In the genomic region with DNA sequence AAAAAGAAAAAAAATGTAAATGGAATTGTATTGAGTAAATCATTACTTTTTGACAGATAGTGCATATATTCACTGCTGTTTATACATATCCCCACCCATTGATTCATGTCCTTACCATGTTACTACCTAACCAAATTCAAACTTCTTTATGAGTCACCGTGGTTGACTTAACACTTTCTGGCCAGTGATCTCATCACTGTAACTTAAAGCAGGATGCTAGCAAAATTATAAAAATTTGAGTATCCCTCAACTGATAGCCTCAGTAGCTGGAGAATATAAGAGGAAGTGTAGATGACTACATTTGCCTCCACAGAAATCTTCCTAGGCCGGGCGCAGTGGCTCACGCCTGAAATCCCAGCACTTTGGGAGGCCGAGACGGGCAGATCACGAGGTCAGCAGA, we compare ENCODE assay signal across 13 cellular contexts. TPM values are rescaled to one million over a fixed set of nuclear protein-coding genes. Genes with fewer than 3 reads are reported as not detected.
DNase-seq lines count a peak whose midpoint lies in the region; ATAC-seq, FAIRE-seq and TF ChIP-seq lines count a peak whose summit lies in the region.
"Had no signal": no experiment of that assay in that cellular context is flagged by ENCODE, and none has a peak within 500 bp of the region (broad histone marks: within the 10 kb centered on the region; RNA-seq: fewer than 3 reads in every experiment).

No MANE protein-coding gene starts in this region.

- peaks cover 3% of the 10 kb centered on the region for H3K9me1 ChIP-seq in K562 (ENCODE audit: control insufficient read depth, insufficient read depth, low read length)

- H2AFZ ChIP-seq in K562 (ENCODE audit: low read depth, low read length) = no peak overlapping the region

- TF ChIP-seq RAD21 in A549 (conservative IDR thresholded peaks at IDR 0.05 in 1 of 2, IDR thresholded peaks at IDR 0.05 in 1 of 2) (no peak), K562 (CRISPR knock-in tag; conservative IDR thresholded peaks at IDR 0.05 in 1 of 2, IDR thresholded peaks at IDR 0.05 in 1 of 2) (no peak)

- no peaks in the 10 kb centered on the region for H3K27me3 ChIP-seq in K562 (ENCODE audit: control insufficient read depth in 2 of 2, insufficient read depth in 2 of 2, low read length in 2 of 2)

- H3K4me2 ChIP-seq in A549 (peak overlapping the region; percentile 34; the same call in 2 of the 3 replicates), K562 (ENCODE audit: insufficient read depth, low read length) (no peak overlapping the region)

- H3K4me1 ChIP-seq in A549 (peaks cover 34% of the 10 kb centered on the region), K562 (replicated peaks in 1 of 2; ENCODE audit: control insufficient read depth in 2 of 2, insufficient read depth in 2 of 2, low read length in 2 of 2) (no peaks in the 10 kb centered on the region)

- no TSS peak for BruUV-seq in K562 (replicated peaks; lab: Mats Ljungman, UMichigan)

- peak in 1 of 2 experiments; percentile 31 for DNase-seq in A549 (ENCODE audit: low read depth in 1 of 2, low spot score in 1 of 2)
- peak; percentile 97 for DNase-seq in HS-5 (ENCODE audit: low read depth)
- no peak for DNase-seq in K562 (ENCODE audit: extremely low read depth in 1 of 4, low spot score in 3 of 4)
- no peak for DNase-seq in iPS-NIHi11 (ENCODE audit: low spot score)
- no peak for DNase-seq in stimulated activated CD4-positive, alpha-beta T cell treated with anti-CD3 and anti-CD28 coated beads, Interleukin-2, amount 100 ng/mL, for 24 hours
- DNase-seq: activated B cell treated with CpG ODN at 0.5 μM for 24 hours; CD4-positive, alpha-beta T cell; effector CD4-positive, alpha-beta T cell; GOT3; NCI-H2107 had no signal

- H3K36me3 ChIP-seq in K562 (ENCODE audit: control insufficient read depth, insufficient read depth, low read length) = peaks cover 65% of the 10 kb centered on the region

- H3K9me3 ChIP-seq in A549 (no peaks in the 10 kb centered on the region), K562 (replicated peaks; ENCODE audit: control insufficient read depth, insufficient read depth, low read depth, low read length) (no peaks in the 10 kb centered on the region)

- POLR2A ChIA-PET in A549 (lab: Yijun Ruan, JAX) = no interaction called here
- POLR2A ChIA-PET in K562 (lab: Yijun Ruan, JAX) = interaction anchor here (0.6 to 1.2 kb wide), 2 partner anchors 20 to 207 kb away, joined by 3 to 4 read pairs; no protein-coding TSS in a partner anchor

- intact Hi-C loops in K562 (cut with micrococcal nuclease) = no loop called here

- CTCF ChIA-PET in A549 (lab: Yijun Ruan, JAX) = interaction anchor here (0.6 to 2.0 kb wide), 4 partner anchors 9 to 495 kb away, joined by 3 to 4 read pairs (median 4); no protein-coding TSS in a partner anchor
- CTCF ChIA-PET in K562 (lab: Yijun Ruan, JAX; ENCODE audit: low intra/inter-chr PET ratio) = no interaction called here

- FAIRE-seq in A549 (lab: Jason Lieb, UNC) (no peak), K562 (lab: Jason Lieb, UNC) (no peak)

- in situ Hi-C loops in K562 (cut with MboI) = no loop called here

- no peak for TF ChIP-seq CTCF in A549 (IDR thresholded peaks at IDR 0.05)
- no peak for TF ChIP-seq CTCF in K562 (IDR thresholded peaks at IDR 0.05 in 2 of 3, conservative IDR thresholded peaks at IDR 0.05 in 1 of 3; ENCODE audit: insufficient read depth in 2 of 3, low read depth in 1 of 3, low read length in 3 of 3)

- TF ChIP-seq EP300 in A549 (IDR thresholded peaks at IDR 0.05) (no peak), K562 (IDR thresholded peaks at IDR 0.05; ENCODE audit: low read length) (no peak)

- H4K20me1 ChIP-seq in K562 (replicated peaks; ENCODE audit: control insufficient read depth, insufficient read depth, low read length) = no peaks in the 10 kb centered on the region

- no peak overlapping the region for H3K4me3 ChIP-seq in A549
- H3K4me3 ChIP-seq in K562 = no peak overlapping the region

- H3K9ac ChIP-seq in K562 (ENCODE audit: insufficient read depth in 1 of 2, low read depth in 2 of 2, low read length in 2 of 2) = no peak overlapping the region

- peaks cover 31% of the 10 kb centered on the region for H3K79me2 ChIP-seq in K562 (ENCODE audit: control insufficient read depth, insufficient read depth, low read length)

- H3K27ac ChIP-seq in A549 = no peak overlapping the region
- H3K27ac ChIP-seq in K562 (ENCODE audit: extremely low read depth, low read depth, low read length) = no peak overlapping the region

- 79% methylated on average over 7 of the region's 7 CpGs for WGBS in A549 (ENCODE audit: missing lambda C conversion rate)
- 63% methylated on average over 1 of the region's 7 CpGs for WGBS in K562 (ENCODE audit: insufficient coverage, low coverage, missing lambda C conversion rate)

- peak in 1 of 2 experiments; percentile 73; a peak in 4 of 6 replicates for ATAC-seq in A549
- ATAC-seq in GM19452 (IDR thresholded peaks at IDR 0.05; ENCODE audit: unreplicated experiment) = peak; percentile 83
- ATAC-seq in K562 = no peak
- no peak for ATAC-seq in GM18873 (IDR thresholded peaks at IDR 0.05; ENCODE audit: low FRiP score, unreplicated experiment)
- no peak for ATAC-seq in HG02571 (IDR thresholded peaks at IDR 0.05; ENCODE audit: unreplicated experiment)

- no peak for TF ChIP-seq POLR2A in A549 (IDR thresholded peaks at IDR 0.05; ENCODE audit: low read length)
- TF ChIP-seq POLR2A in K562 (conservative IDR thresholded peaks at IDR 0.05) = no peak

RNA-seq across cellular contexts. Expression of a gene that starts 13.4 kb away (rescaled TPM):
- polyA plus RNA-seq in A549 (2011; rRNA removed) (86.7 and 87.4 TPM in 2 replicates), A549 (2017; fragmentation: RNase III; extraction: RNeasy Plus Mini Kit Qiagen cat#74134 plus additional on column Dnase treatment) (40.1 to 42.7 TPM (median 40.9 TPM) in 3 replicates), K562 (2011; rRNA removed) (68.1 and 82.6 TPM in 2 replicates), K562 (2014; fragmentation: Illumina TruSeq; extraction: Trizol) (43.3 and 46.7 TPM in 2 replicates), K562 (2014; fragmentation: Nextera tagmentation; extraction: Ambion mirVana) (10 to 100 TPM; 19.0 to 27.4 TPM), K562 (2014; rRNA removed) (33.4 and 42.8 TPM in 2 replicates)
- polyA plus RNA-seq in A549 (2012; cell fraction: cytosol; rRNA removed) = 42.6 and 43.3 TPM in 2 replicates
- 55.5 and 61.7 TPM in 2 replicates for polyA plus RNA-seq in A549 (2012; cell fraction: nucleus; rRNA removed)
- 107 and 112 TPM in 2 replicates for polyA minus RNA-seq in A549 (2011; rRNA and poly(A)+ RNA removed)
- 44.5 and 73.8 TPM in 2 replicates for total RNA-seq in K562 (2011; cell fraction: chromatin; rRNA removed; ENCODE audit: low replicate concordance)
- total RNA-seq in K562 (2011; cell fraction: nucleolus; rRNA removed) = 24.5 and 28.0 TPM in 2 replicates
- total RNA-seq in K562 (2011; cell fraction: nucleoplasm; rRNA removed) = 45.1 and 81.1 TPM in 2 replicates
- total RNA-seq in K562 (2014; rRNA removed) (40.9 and 48.3 TPM in 2 replicates), K562 (2014; rRNA removed; fragmentation: Illumina TruSeq; extraction: Trizol) (47.7 and 51.1 TPM in 2 replicates), K562 (2015; rRNA removed; fragmentation: Illumina TruSeq; extraction: Trizol) (48.4 and 50.8 TPM in 2 replicates), K562 (2021) (50.7 and 51.6 TPM in 2 replicates)
- 45.8 and 48.2 TPM in 2 replicates for polyA plus RNA-seq in K562 (2011; cell fraction: cytosol; rRNA removed)
- polyA plus RNA-seq in K562 (2011; cell fraction: nucleus; rRNA removed) = 62.8 and 76.2 TPM in 2 replicates
- polyA plus RNA-seq in K562 (2012) = 26.9 and 31.4 TPM in 2 replicates
- 98.0 and 123 TPM in 2 replicates for polyA minus RNA-seq in K562 (2011; rRNA and poly(A)+ RNA removed)
- 48.5 and 68.3 TPM in 2 replicates for polyA minus RNA-seq in K562 (2011; cell fraction: cytosol; rRNA and poly(A)+ RNA removed)
- 28.5 and 47.8 TPM in 2 replicates for polyA minus RNA-seq in K562 (2011; cell fraction: nucleus; rRNA and poly(A)+ RNA removed)

RNA-seq across cellular contexts. Expression of a gene that starts 13.9 kb away (rescaled TPM):
- polyA plus RNA-seq in A549 (2011; rRNA removed) (10.9 and 12.8 TPM in 2 replicates), A549 (2017; fragmentation: RNase III; extraction: RNeasy Plus Mini Kit Qiagen cat#74134 plus additional on column Dnase treatment) (5.1 to 5.3 TPM (median 5.2 TPM) in 3 replicates), K562 (2011; rRNA removed) (7.2 and 9.0 TPM in 2 replicates), K562 (2014; fragmentation: Illumina TruSeq; extraction: Trizol) (6.0 and 6.9 TPM in 2 replicates), K562 (2014; fragmentation: Nextera tagmentation; extraction: Ambion mirVana) (1 to 10 TPM; 2.0 to 2.8 TPM), K562 (2014; rRNA removed) (4.8 and 5.0 TPM in 2 replicates)
- 1.5 and 1.6 TPM in 2 replicates for polyA plus RNA-seq in A549 (2012; cell fraction: cytosol; rRNA removed)
- 1.2 and 2.1 TPM in 2 replicates for polyA plus RNA-seq in A549 (2012; cell fraction: nucleus; rRNA removed)
- polyA minus RNA-seq in A549 (2011; rRNA and poly(A)+ RNA removed) = 11.5 and 14.5 TPM in 2 replicates
- 28.1 and 77.2 TPM in 2 replicates for total RNA-seq in K562 (2011; cell fraction: chromatin; rRNA removed; ENCODE audit: low replicate concordance)
- total RNA-seq in K562 (2011; cell fraction: nucleolus; rRNA removed) = 8.3 and 18.9 TPM in 2 replicates
- 24.1 and 25.7 TPM in 2 replicates for total RNA-seq in K562 (2011; cell fraction: nucleoplasm; rRNA removed)
- total RNA-seq in K562 (2014; rRNA removed) (5.7 and 8.5 TPM in 2 replicates), K562 (2014; rRNA removed; fragmentation: Illumina TruSeq; extraction: Trizol) (14.2 and 16.5 TPM in 2 replicates), K562 (2015; rRNA removed; fragmentation: Illumina TruSeq; extraction: Trizol) (12.6 and 14.1 TPM in 2 replicates), K562 (2021) (12.8 and 15.0 TPM in 2 replicates)
- 1.00 and 2.5 TPM in 2 replicates for polyA plus RNA-seq in K562 (2011; cell fraction: cytosol; rRNA removed)
- 7.7 and 8.7 TPM in 2 replicates for polyA plus RNA-seq in K562 (2011; cell fraction: nucleus; rRNA removed)
- 3.5 and 4.0 TPM in 2 replicates for polyA plus RNA-seq in K562 (2012)
- 28.7 and 36.1 TPM in 2 replicates for polyA minus RNA-seq in K562 (2011; rRNA and poly(A)+ RNA removed)
- 10.8 and 18.3 TPM in 2 replicates for polyA minus RNA-seq in K562 (2011; cell fraction: cytosol; rRNA and poly(A)+ RNA removed)
- 11.8 and 31.5 TPM in 2 replicates for polyA minus RNA-seq in K562 (2011; cell fraction: nucleus; rRNA and poly(A)+ RNA removed)

RNA-seq across cellular contexts. Expression of a gene that starts 25.6 kb away (rescaled TPM):
- polyA plus RNA-seq in A549 (2011; rRNA removed) (2.5 and 2.8 TPM in 2 replicates), A549 (2017; fragmentation: RNase III; extraction: RNeasy Plus Mini Kit Qiagen cat#74134 plus additional on column Dnase treatment) (0.83 to 1.7 TPM (median 1.2 TPM) in 3 replicates), K562 (2011; rRNA removed) (0.01 TPM in 1 of 2 replicates, not detected in the other), K562 (2014; fragmentation: Illumina TruSeq; extraction: Trizol) (not detected in 2 replicates), K562 (2014; fragmentation: Nextera tagmentation; extraction: Ambion mirVana) (under 1 TPM; 0.13 to 0.38 TPM), K562 (2014; rRNA removed) (not detected in 2 replicates)
- 0.56 and 0.61 TPM in 2 replicates for polyA plus RNA-seq in A549 (2012; cell fraction: cytosol; rRNA removed)
- 2.7 and 2.9 TPM in 2 replicates for polyA plus RNA-seq in A549 (2012; cell fraction: nucleus; rRNA removed)
- polyA minus RNA-seq in A549 (2011; rRNA and poly(A)+ RNA removed) = 1.5 and 4.1 TPM in 2 replicates
- total RNA-seq in K562 (2011; cell fraction: chromatin; rRNA removed; ENCODE audit: low replicate concordance) = 0.18 TPM in 1 of 2 replicates, not detected in the other
- not detected in 2 replicates for total RNA-seq in K562 (2011; cell fraction: nucleolus; rRNA removed)
- not detected in 2 replicates for total RNA-seq in K562 (2011; cell fraction: nucleoplasm; rRNA removed)
- total RNA-seq in K562 (2014; rRNA removed) (not detected in 2 replicates), K562 (2014; rRNA removed; fragmentation: Illumina TruSeq; extraction: Trizol) (not detected in 2 replicates), K562 (2015; rRNA removed; fragmentation: Illumina TruSeq; extraction: Trizol) (not detected in 2 replicates), K562 (2021) (not detected in 2 replicates)
- not detected in 2 replicates for polyA plus RNA-seq in K562 (2011; cell fraction: cytosol; rRNA removed)
- polyA plus RNA-seq in K562 (2011; cell fraction: nucleus; rRNA removed) = 0.08 TPM in 1 of 2 replicates, not detected in the other
- 0.44 and 0.64 TPM in 2 replicates for polyA plus RNA-seq in K562 (2012)
- polyA minus RNA-seq in K562 (2011; rRNA and poly(A)+ RNA removed) = not detected in 2 replicates
- not detected in 2 replicates for polyA minus RNA-seq in K562 (2011; cell fraction: cytosol; rRNA and poly(A)+ RNA removed)
- polyA minus RNA-seq in K562 (2011; cell fraction: nucleus; rRNA and poly(A)+ RNA removed) = not detected in 2 replicates
